In genomic region chr13:37127706-37128241, GRCh38 we compare ENCODE assay signal across 12 cellular contexts. TPM values are rescaled to one million over a fixed set of nuclear protein-coding genes. Genes with fewer than 3 reads are reported as not detected.
DNase-seq lines count a peak whose midpoint lies in the region; ATAC-seq, FAIRE-seq and TF ChIP-seq lines count a peak whose summit lies in the region.
"Had no signal": no experiment of that assay in that cellular context is flagged by ENCODE, and none has a peak within 500 bp of the region (broad histone marks: within the 10 kb centered on the region; RNA-seq: fewer than 3 reads in every experiment).

No MANE protein-coding gene starts in this region.

- DNase-seq in Ammon's horn (ENCODE audit: low spot score) (peak; percentile 80), globus pallidus (ENCODE audit: low spot score) (peak; percentile 85), pancreas (peak in 2 of 6 donors; percentile 11 to 21), activated T-cell treated with anti-CD3 and anti-CD28 coated beads for 4 hours (no peak), Peyer's patch (no peak)
- no peak for DNase-seq in NK-92 treated with Interleukin-12 subunit alpha and Interleukin-12 subunit beta, amount 100 ng/mL, for 24 hours (lab: John Stamatoyannopoulos, UW)
- DNase-seq in CD8-positive, alpha-beta memory T cell: no peak
- DNase-seq: activated naive CD8-positive, alpha-beta T cell treated with anti-CD3 and anti-CD28 coated beads, Interleukin-2, amount 50 U/mL, for 24 hours; stimulated activated CD4-positive, alpha-beta T cell treated with anti-CD3 and anti-CD28 coated beads, Interleukin-2, amount 100 ng/mL, for 48 hours had no signal

- FAIRE-seq in pancreas (lab: Jason Lieb, UNC): no peak

- H3K4me1 ChIP-seq in pancreas (peaks cover 0 to 5% (median 0%) of the 10 kb centered on the region in 3 donors), Peyer's patch (no peaks in the 10 kb centered on the region)
- no peaks in the 10 kb centered on the region for H3K4me1 ChIP-seq in CD8-positive, alpha-beta memory T cell (ENCODE audit: insufficient read depth, low read length)

- CTCF ChIA-PET in CD8-positive, alpha-beta memory T cell (lab: Charles Lee): no interaction called here

- no peaks in the 10 kb centered on the region for H3K4me1 Mint-ChIP-seq in CD8-positive, alpha-beta memory T cell
- H3K4me1 Mint-ChIP-seq: activated naive CD8-positive, alpha-beta T cell treated with anti-CD3 and anti-CD28 coated beads, Interleukin-2, amount 50 U/mL, for 24 hours had no signal

- H3K4me3 Mint-ChIP-seq in CD8-positive, alpha-beta memory T cell: no peak overlapping the region
- H3K4me3 Mint-ChIP-seq: activated naive CD8-positive, alpha-beta T cell treated with anti-CD3 and anti-CD28 coated beads, Interleukin-2, amount 50 U/mL, for 24 hours had no signal

- H3K27ac Mint-ChIP-seq in CD8-positive, alpha-beta memory T cell: no peak overlapping the region
- H3K27ac Mint-ChIP-seq: activated naive CD8-positive, alpha-beta T cell treated with anti-CD3 and anti-CD28 coated beads, Interleukin-2, amount 50 U/mL, for 24 hours had no signal

- H3K27me3 Mint-ChIP-seq in CD8-positive, alpha-beta memory T cell: peaks cover under 1 to 4% of the 10 kb centered on the region in 2 donors

- no peak for TF ChIP-seq CTCF in WI38 (IDR thresholded peaks at IDR 0.05; ENCODE audit: low read depth, low read length)
- no peak for TF ChIP-seq CTCF in pancreas (IDR thresholded peaks at IDR 0.05)
- TF ChIP-seq CTCF in Peyer's patch (IDR thresholded peaks at IDR 0.05): no peak

- H3K36me3 ChIP-seq in pancreas (no peaks in the 10 kb centered on the region), Peyer's patch (no peaks in the 10 kb centered on the region)
- no peaks in the 10 kb centered on the region for H3K36me3 ChIP-seq in CD8-positive, alpha-beta memory T cell (ENCODE audit: insufficient read depth, low read length)
- H3K36me3 ChIP-seq: vagina had no signal

- 17 to 20% methylated on average over 3 of the region's 3 CpGs for WGBS in pancreas, 2 donors

- H3K9me3 ChIP-seq in pancreas (no peaks in the 10 kb centered on the region), Peyer's patch (no peaks in the 10 kb centered on the region)
- no peaks in the 10 kb centered on the region for H3K9me3 ChIP-seq in CD8-positive, alpha-beta memory T cell (ENCODE audit: low read length)
- H3K9me3 ChIP-seq: vagina had no signal

- H3K4me3 ChIP-seq in WI38 (ENCODE audit: low read depth, low read length) (peak overlapping the region; percentile 8), pancreas (no peak overlapping the region), Peyer's patch (no peak overlapping the region)
- no peak overlapping the region for H3K4me3 ChIP-seq in CD8-positive, alpha-beta memory T cell (ENCODE audit: low read length)
- H3K4me3 ChIP-seq: vagina had no signal

- H3K27me3 ChIP-seq in pancreas (no peaks in the 10 kb centered on the region), Peyer's patch (no peaks in the 10 kb centered on the region)
- H3K27me3 ChIP-seq in CD8-positive, alpha-beta memory T cell (ENCODE audit: insufficient read depth, low read length, poor library complexity, severe bottlenecking): no peaks in the 10 kb centered on the region
- H3K27me3 ChIP-seq: vagina had no signal

- no peak for TF ChIP-seq POLR2A in Peyer's patch (IDR thresholded peaks at IDR 0.05)

- H3K27ac ChIP-seq in pancreas (peak overlapping the region in 1 of 4 donors; percentile 52), Peyer's patch (peak overlapping the region in 1 of 4 donors; percentile 48)
- no peak overlapping the region for H3K27ac ChIP-seq in CD8-positive, alpha-beta memory T cell (ENCODE audit: low read depth, low read length)
- H3K27ac ChIP-seq: vagina, VCaP had no signal

- POLR2A ChIA-PET in CD8-positive, alpha-beta memory T cell (lab: Charles Lee): no interaction called here

- H3K36me3 Mint-ChIP-seq in CD8-positive, alpha-beta memory T cell: no peaks in the 10 kb centered on the region

- intact Hi-C loops in pancreas (cut with DNase I): no loop called here

- ATAC-seq in pancreas: peak; percentile 95 to 97 (median 96)
- ATAC-seq: activated naive CD8-positive, alpha-beta T cell treated with anti-CD3 and anti-CD28 coated beads, Interleukin-2, amount 50 U/mL, for 24 hours had no signal

- no peaks in the 10 kb centered on the region for H3K9me3 Mint-ChIP-seq in CD8-positive, alpha-beta memory T cell
- H3K9me3 Mint-ChIP-seq: activated naive CD8-positive, alpha-beta T cell treated with anti-CD3 and anti-CD28 coated beads, Interleukin-2, amount 50 U/mL, for 24 hours had no signal

RNA-seq across cellular contexts. Expression of gene CSNK1A1L, which starts 22.3 kb away (rescaled TPM):
- total RNA-seq in pancreas (not detected), Peyer's patch (not detected)
- not detected for polyA plus RNA-seq in pancreas
- total RNA-seq in CD8-positive, alpha-beta memory T cell: not detected
- not detected for polyA plus RNA-seq in CD8-positive, alpha-beta memory T cell
- total RNA-seq: vagina had no signal

Comparison
In these comparisons a context has a peak if more than half of its experiments do, and no peak if none do; other contexts are left out.
1. DNase-seq: peak in Ammon's horn (single experiment) and globus pallidus (single experiment); none in activated T-cell treated with anti-CD3 and anti-CD28 coated beads for 4 hours (single experiment), Peyer's patch (0 of 3), NK-92 treated with Interleukin-12 subunit alpha and Interleukin-12 subunit beta, amount 100 ng/mL, for 24 hours (single experiment) and CD8-positive, alpha-beta memory T cell (0 of 5).